21 cellular contexts compared by ENCODE assay signal in the genomic region with DNA sequence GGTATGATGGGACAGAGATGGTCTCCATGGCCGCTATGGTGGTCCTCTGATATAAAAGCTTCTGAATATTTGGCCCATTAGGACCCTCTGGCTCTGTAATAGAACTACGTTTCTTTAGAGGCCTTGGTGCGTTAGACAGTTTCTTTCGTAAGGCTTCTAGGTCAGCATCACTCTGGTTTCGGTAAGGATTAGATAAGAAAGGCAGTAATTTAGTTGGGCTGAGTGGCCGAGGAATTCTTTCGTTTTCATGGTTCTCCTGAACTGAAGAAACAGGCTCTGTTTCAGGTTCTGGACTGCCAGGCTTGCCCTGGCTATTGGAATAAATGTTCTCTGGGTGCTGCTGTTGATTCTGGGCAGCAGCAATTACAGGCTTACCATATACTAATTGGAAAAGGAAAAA.
"Had no signal": no experiment of that assay in that cellular context is flagged by ENCODE, and none has a peak within 500 bp of the region (broad histone marks: within the 10 kb centered on the region; RNA-seq: fewer than 3 reads in every experiment).

No MANE protein-coding gene starts in this region.

- H3K27ac Mint-ChIP-seq: activated CD4-positive, alpha-beta memory T cell treated with anti-CD3 and anti-CD28 coated beads for 36 hours; activated CD4-positive, alpha-beta T cell treated with anti-CD3 and anti-CD28 coated beads for 36 hours; activated naive CD8-positive, alpha-beta T cell treated with anti-CD3 and anti-CD28 coated beads for 36 hours; activated T-helper 1 cell treated with anti-CD3 and anti-CD28 coated beads, Interleukin-12 subunit alpha, Interleukin-12 subunit beta, Interleukin-2, Interleukin-4 antibody, amounts not matched to agents 30 ng/mL and 10 ng/mL and 1 ng/mL, durations not matched to agents 14 hours and 24 hours and 36 hours; progenitor cell of endocrine pancreas; stimulated activated naive CD8-positive, alpha-beta T cell treated with anti-CD3 and anti-CD28 coated beads, Interleukin-15, Interleukin-2, amounts not matched to agents 100 ng/mL and 50 ng/mL, for 24 hours; T-helper 1 cell treated with Interleukin-12 subunit alpha and Interleukin-12 subunit beta and Interleukin-4 antibody, amounts not matched to agents 30 μg/mL and 1 μg/mL, for 36 hours had no signal

- H3K4me1 Mint-ChIP-seq: activated CD4-positive, alpha-beta T cell treated with anti-CD3 and anti-CD28 coated beads for 36 hours; activated naive CD8-positive, alpha-beta T cell treated with anti-CD3 and anti-CD28 coated beads for 36 hours; naive B cell; neural crest cell had no signal

- H3K9me3 Mint-ChIP-seq: activated CD4-positive, alpha-beta memory T cell treated with anti-CD3 and anti-CD28 coated beads for 36 hours; activated naive CD8-positive, alpha-beta T cell treated with anti-CD3 and anti-CD28 coated beads for 36 hours; activated T-helper 1 cell treated with anti-CD3 and anti-CD28 coated beads, Interleukin-12 subunit alpha, Interleukin-12 subunit beta, Interleukin-2, Interleukin-4 antibody, amounts not matched to agents 30 ng/mL and 10 ng/mL and 1 ng/mL, durations not matched to agents 14 hours and 24 hours and 36 hours; naive B cell; neural crest cell; stimulated activated naive CD8-positive, alpha-beta T cell treated with anti-CD3 and anti-CD28 coated beads, Interleukin-15, Interleukin-2, amounts not matched to agents 100 ng/mL and 50 ng/mL, for 24 hours; T-helper 1 cell treated with Interleukin-12 subunit alpha and Interleukin-12 subunit beta and Interleukin-4 antibody, amounts not matched to agents 30 μg/mL and 1 μg/mL, for 36 hours had no signal

- H3K4me3 Mint-ChIP-seq: activated CD4-positive, alpha-beta memory T cell treated with anti-CD3 and anti-CD28 coated beads for 36 hours; activated CD4-positive, alpha-beta T cell treated with anti-CD3 and anti-CD28 coated beads for 36 hours; activated naive CD8-positive, alpha-beta T cell treated with anti-CD3 and anti-CD28 coated beads for 36 hours; activated T-helper 1 cell treated with anti-CD3 and anti-CD28 coated beads, Interleukin-12 subunit alpha, Interleukin-12 subunit beta, Interleukin-2, Interleukin-4 antibody, amounts not matched to agents 30 ng/mL and 10 ng/mL and 1 ng/mL, durations not matched to agents 14 hours and 24 hours and 36 hours; naive B cell; neural crest cell; stimulated activated naive CD8-positive, alpha-beta T cell treated with anti-CD3 and anti-CD28 coated beads, Interleukin-15, Interleukin-2, amounts not matched to agents 100 ng/mL and 50 ng/mL, for 24 hours; T-helper 1 cell treated with Interleukin-12 subunit alpha and Interleukin-12 subunit beta and Interleukin-4 antibody, amounts not matched to agents 30 μg/mL and 1 μg/mL, for 36 hours had no signal

- H3K9me3 ChIP-seq: breast epithelium, esophagus squamous epithelium, heart right ventricle, right atrium auricular region, testis, upper lobe of left lung had no signal

- H3K36me3 ChIP-seq: breast epithelium had no signal

- ATAC-seq: activated CD4-positive, alpha-beta T cell treated with anti-CD3 and anti-CD28 coated beads for 36 hours; heart right ventricle; left ventricle myocardium superior had no signal

- H3K27me3 Mint-ChIP-seq: activated CD4-positive, alpha-beta memory T cell treated with anti-CD3 and anti-CD28 coated beads for 36 hours; activated CD4-positive, alpha-beta T cell treated with anti-CD3 and anti-CD28 coated beads for 36 hours; activated naive CD8-positive, alpha-beta T cell treated with anti-CD3 and anti-CD28 coated beads for 36 hours; naive B cell; progenitor cell of endocrine pancreas; stimulated activated naive CD8-positive, alpha-beta T cell treated with anti-CD3 and anti-CD28 coated beads, Interleukin-15, Interleukin-2, amounts not matched to agents 100 ng/mL and 50 ng/mL, for 24 hours had no signal

- H3K27ac ChIP-seq: breast epithelium, esophagus squamous epithelium, heart right ventricle, right atrium auricular region, upper lobe of left lung had no signal

- DNase-seq: activated CD4-positive, alpha-beta memory T cell treated with anti-CD3 and anti-CD28 coated beads for 36 hours; activated CD4-positive, alpha-beta T cell treated with anti-CD3 and anti-CD28 coated beads for 36 hours; activated naive CD8-positive, alpha-beta T cell treated with anti-CD3 and anti-CD28 coated beads for 36 hours; activated T-cell treated with anti-CD3 and anti-CD28 coated beads for 4 hours; cerebellar nuclear complex; effector CD8-positive, alpha-beta T cell; esophagus squamous epithelium; heart right ventricle; kidney glomerular epithelial cell; left ventricle myocardium superior; naive B cell; stimulated activated CD4-positive, alpha-beta T cell treated with anti-CD3 and anti-CD28 coated beads, Interleukin-2, amount 100 ng/mL, for 24 hours; testis; upper lobe of left lung had no signal

- H3K4me3 ChIP-seq: breast epithelium, esophagus squamous epithelium, heart right ventricle, right atrium auricular region, testis, upper lobe of left lung had no signal

- H3K4me1 ChIP-seq: breast epithelium, heart right ventricle, right atrium auricular region, upper lobe of left lung had no signal

- H3K27me3 ChIP-seq: breast epithelium, esophagus squamous epithelium, heart right ventricle, right atrium auricular region, testis, upper lobe of left lung had no signal
